ENCODE assay signal across 8 cellular contexts in genomic region chr17:66727634-66728570, GRCh38.
DNase-seq lines count a peak whose midpoint lies in the region; ATAC-seq and TF ChIP-seq lines count a peak whose summit lies in the region.

No MANE protein-coding gene starts in this region.

- H3K4me3 Mint-ChIP-seq in endodermal cell (no peak overlapping the region), mesothelial cell of epicardium (no peak overlapping the region)

- H3K36me3 ChIP-seq in endodermal cell (ENCODE audit: control insufficient read depth, insufficient read depth, low read length) (no peaks in the 10 kb centered on the region), suprapubic skin (no peaks in the 10 kb centered on the region)

- ATAC-seq in HG03066 (IDR thresholded peaks at IDR 0.05; ENCODE audit: low read depth, unreplicated experiment): peak; percentile 87
- ATAC-seq in GM19467 (IDR thresholded peaks at IDR 0.05; ENCODE audit: unreplicated experiment): no peak

- no peak for TF ChIP-seq POLR2A in suprapubic skin (IDR thresholded peaks at IDR 0.05)

- H3K4me1 Mint-ChIP-seq in endodermal cell: peaks cover 39% of the 10 kb centered on the region
- H3K4me1 Mint-ChIP-seq in mesothelial cell of epicardium: peaks cover 7% of the 10 kb centered on the region

- H3K27me3 ChIP-seq in endodermal cell (ENCODE audit: control insufficient read depth, insufficient read depth, low read length, poor library complexity, severe bottlenecking) (no peaks in the 10 kb centered on the region), suprapubic skin (no peaks in the 10 kb centered on the region)

- H3K4me1 ChIP-seq in endodermal cell (ENCODE audit: control insufficient read depth, insufficient read depth, low read length): no peaks in the 10 kb centered on the region
- H3K4me1 ChIP-seq in suprapubic skin: peaks cover 28% of the 10 kb centered on the region

- H3K9me3 Mint-ChIP-seq in endodermal cell (no peaks in the 10 kb centered on the region), mesothelial cell of epicardium (no peaks in the 10 kb centered on the region)

- WGBS in endodermal cell (ENCODE audit: insufficient coverage in 1 of 2, insufficient read length in 1 of 2), 2 experiments: 74 to 83% methylated on average over 9 to 17 of the region's 17 CpGs
- 32% methylated on average over 14 of the region's 17 CpGs for WGBS in suprapubic skin

- H3K27ac Mint-ChIP-seq in endodermal cell: no peak overlapping the region
- no peak overlapping the region for H3K27ac Mint-ChIP-seq in mesothelial cell of epicardium

- no peak for TF ChIP-seq EP300 in suprapubic skin (IDR thresholded peaks at IDR 0.05)

- no peaks in the 10 kb centered on the region for H3K36me3 Mint-ChIP-seq in endodermal cell (ENCODE audit: low read depth)
- H3K36me3 Mint-ChIP-seq in mesothelial cell of epicardium: no peaks in the 10 kb centered on the region

- H3K27me3 Mint-ChIP-seq in endodermal cell (ENCODE audit: insufficient read depth) (no peaks in the 10 kb centered on the region), mesothelial cell of epicardium (ENCODE audit: low read depth) (no peaks in the 10 kb centered on the region)

- no peak overlapping the region for H3K9ac ChIP-seq in endodermal cell (ENCODE audit: extremely low read depth, low read length, poor library complexity, severe bottlenecking)

- no peak overlapping the region for H3K27ac ChIP-seq in endodermal cell (ENCODE audit: low read depth, low read length)
- no peak overlapping the region for H3K27ac ChIP-seq in suprapubic skin

- DNase-seq in NCI-H345 treated with DMSO at 0.1 percent for 48 hours (lab: John Stamatoyannopoulos, UW; ENCODE audit: unreplicated experiment): peak; percentile 67
- peak; percentile 65 for DNase-seq in activated CD4-positive, alpha-beta T cell treated with anti-CD3 and anti-CD28 coated beads for 48 hours
- DNase-seq in endodermal cell: peak; percentile 96
- DNase-seq in mesothelial cell of epicardium (ENCODE audit: low spot score in 2 of 2, unreplicated experiment in 2 of 2): peak; percentile 43 to 70
- no peak for DNase-seq in suprapubic skin (ENCODE audit: low spot score in 2 of 2)

- H3K4me3 ChIP-seq in endodermal cell (ENCODE audit: low read length) (no peak overlapping the region), suprapubic skin (no peak overlapping the region)

- peak; percentile 76 for TF ChIP-seq CTCF in GM12872 (IDR thresholded peaks at IDR 0.05; ENCODE audit: insufficient read depth, low read depth, low read length)
- peak; percentile 87 for TF ChIP-seq CTCF in endodermal cell (conservative IDR thresholded peaks at IDR 0.05)
- peak; percentile 49 for TF ChIP-seq CTCF in mesothelial cell of epicardium (IDR thresholded peaks at IDR 0.05; ENCODE audit: unreplicated experiment)
- TF ChIP-seq CTCF in suprapubic skin (IDR thresholded peaks at IDR 0.05): peak; percentile 10 to 55

- no peaks in the 10 kb centered on the region for H3K9me3 ChIP-seq in endodermal cell (ENCODE audit: control insufficient read depth, low read length)
- H3K9me3 ChIP-seq in suprapubic skin: no peaks in the 10 kb centered on the region

Comparison
In these comparisons a context has a peak if more than half of its experiments do, and no peak if none do; other contexts are left out.
1. CTCF ChIP-seq: peak in every context shown above with its lines; median percentile 87 in endodermal cell; 76 in GM12872; 49 in mesothelial cell of epicardium; 32 in suprapubic skin.
2. DNase-seq: peak in NCI-H345 treated with DMSO at 0.1 percent for 48 hours (single experiment), activated CD4-positive, alpha-beta T cell treated with anti-CD3 and anti-CD28 coated beads for 48 hours (single experiment), endodermal cell (single experiment) and mesothelial cell of epicardium (2 of 2); none in suprapubic skin (0 of 2).